26 cellular contexts compared by ENCODE assay signal in genomic region chr14:55835985-55836384, GRCh38.
"Had no signal": no experiment of that assay in that cellular context is flagged by ENCODE, and none has a peak within 500 bp of the region (broad histone marks: within the 10 kb centered on the region; RNA-seq: fewer than 3 reads in every experiment).

No MANE protein-coding gene starts in this region.

- H3K4me1 ChIP-seq: suprapubic skin, testis, thyroid gland, tibial artery, tibial nerve, upper lobe of left lung, upper lobe of right lung, uterus, vagina had no signal

- ATAC-seq: stimulated activated effector memory CD8-positive, alpha-beta T cell treated with anti-CD3 and anti-CD28 coated beads, Interleukin-12 subunit alpha, Interleukin-12 subunit beta, amount 100 ng/mL, for 72 hours; stimulated activated memory B cell treated with anti-CD40 and anti-IgM and Interleukin-4, amounts not matched to agents 10 μg/mL and 1 μg/mL and 100 μg/mL, for 72 hours; stimulated activated naive B cell treated with anti-CD40 and anti-IgM and Interleukin-4, amounts not matched to agents 10 μg/mL and 1 μg/mL and 100 μg/mL, for 72 hours; stimulated activated naive CD8-positive, alpha-beta T cell treated with anti-CD3 and anti-CD28 coated beads, Interleukin-15, amount 100 ng/mL, for 72 hours; stimulated activated naive CD8-positive, alpha-beta T cell treated with anti-CD3 and anti-CD28 coated beads, Interleukin-15, Interleukin-2, amounts not matched to agents 100 U/mL and 50 U/mL, for 24 hours; upper lobe of right lung had no signal

- FAIRE-seq: urothelium cell line had no signal

- H3K9me3 ChIP-seq: stomach, suprapubic skin, testis, thoracic aorta, thyroid gland, tibial artery, tibial nerve, transverse colon, upper lobe of left lung, upper lobe of right lung, uterus, vagina had no signal

- DNase-seq: stimulated activated CD4-positive, alpha-beta T cell treated with anti-CD3 and anti-CD28 coated beads, Interleukin-2, amount 100 ng/mL, for 48 hours; stimulated activated CD4-positive, alpha-beta T cell treated with anti-CD3 and anti-CD28 coated beads, Interleukin-4, amount 100 ng/mL, for 1 hour; stimulated activated CD4-positive, alpha-beta T cell treated with anti-CD3 and anti-CD28 coated beads, Interleukin-4, amount 100 ng/mL, for 24 hours; stimulated activated CD4-positive, alpha-beta T cell treated with anti-CD3 and anti-CD28 coated beads, Interleukin-4, amount 100 ng/mL, for 4 hours; stimulated activated CD8-positive, alpha-beta memory T cell treated with anti-CD3 and anti-CD28 coated beads, Interleukin-4, amount 100 ng/mL, for 48 hours; stimulated activated naive B cell treated with anti-CD40 and anti-IgM and Interleukin-4, amounts not matched to agents 10 μg/mL and 1 μg/mL and 100 μg/mL, for 72 hours; stimulated activated naive CD4-positive, alpha-beta T cell; stimulated activated naive CD4-positive, alpha-beta T cell treated with Interleukin-2 at 50 U/mL for 16 hours; stimulated activated naive CD8-positive, alpha-beta T cell treated with anti-CD3 and anti-CD28 coated beads, Interleukin-15, amount 100 ng/mL, for 72 hours; stimulated activated naive CD8-positive, alpha-beta T cell treated with anti-CD3 and anti-CD28 coated beads, Interleukin-15, Interleukin-2, amounts not matched to agents 100 U/mL and 50 U/mL, for 24 hours; stomach; substantia nigra; testis; thyroid gland; tibial artery; transverse colon; upper lobe of left lung; upper lobe of right lung; uterus had no signal

- H3K4me3 ChIP-seq: stomach, suprapubic skin, testis, thoracic aorta, thyroid gland, tibial artery, tibial nerve, transverse colon, upper lobe of left lung, upper lobe of right lung, uterus, vagina had no signal

- H3K27me3 ChIP-seq: stomach, suprapubic skin, testis, thyroid gland, tibial artery, tibial nerve, transverse colon, upper lobe of left lung, upper lobe of right lung, uterus, vagina had no signal

- H3K27ac ChIP-seq: stomach, suprapubic skin, testis, thoracic aorta, thyroid gland, tibial artery, tibial nerve, transverse colon, upper lobe of left lung, upper lobe of right lung, uterus, vagina had no signal

- H3K36me3 ChIP-seq: stomach, suprapubic skin, thoracic aorta, thyroid gland, tibial artery, tibial nerve, transverse colon, upper lobe of left lung, upper lobe of right lung, uterus, vagina had no signal
